25 cellular contexts compared by ENCODE assay signal in the genomic region with DNA sequence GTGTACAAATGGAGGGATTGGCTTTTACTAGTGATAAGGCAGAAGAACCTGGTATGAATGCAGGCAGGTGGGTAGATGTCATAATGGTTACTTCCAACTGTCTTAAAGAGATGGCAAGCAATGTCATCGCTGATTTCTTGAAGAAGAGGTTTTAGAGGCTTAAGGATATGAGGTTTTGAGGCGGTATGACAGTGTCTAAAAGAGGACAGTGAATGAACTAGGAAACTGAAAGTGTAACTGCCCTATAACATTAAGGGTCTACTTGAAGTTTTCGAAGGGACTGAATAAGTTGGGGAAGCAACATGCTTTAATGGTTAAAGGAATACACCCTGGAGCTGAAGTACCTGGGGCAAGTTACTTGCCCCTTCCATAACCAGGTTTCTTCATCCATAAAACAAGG.
A peak's percentile ranks its signal among the peaks of the same experiment; 100 is the strongest.
DNase-seq lines count a peak whose midpoint lies in the region; ATAC-seq and TF ChIP-seq lines count a peak whose summit lies in the region.
"Had no signal": no experiment of that assay in that cellular context is flagged by ENCODE, and none has a peak within 500 bp of the region (broad histone marks: within the 10 kb centered on the region; RNA-seq: fewer than 3 reads in every experiment).

No MANE protein-coding gene starts in this region.

- DNase-seq in GM20000 (ENCODE audit: low spot score) (peak; percentile 6), MV-4-11 (lab: John Stamatoyannopoulos, UW) (peak; percentile 28), nephron progenitor cell (no peak), lower leg skin (ENCODE audit: low spot score in 2 of 2) (no peak), NCI-H2107 (lab: John Stamatoyannopoulos, UW) (no peak)
- DNase-seq: 8988T; ACHN; BE2C; C1 segment of cervical spinal cord; CD4-positive, alpha-beta memory T cell; CD4-positive, CD25-positive, alpha-beta regulatory T cell; CD8-positive, alpha-beta memory T cell; COR-L47; DMS 273 treated with DMSO at 0.1 percent for 48 hours; DMS153; DMS53; DMS79; DND-41; EL; GDM1 had no signal

- no peak for TF ChIP-seq POLR2A in lower leg skin (IDR thresholded peaks at IDR 0.05)

- no peak overlapping the region for H3K4me3 Mint-ChIP-seq in nephron progenitor cell
- H3K4me3 Mint-ChIP-seq: CD14-positive monocyte; CD4-positive, alpha-beta memory T cell; CD4-positive, CD25-positive, alpha-beta regulatory T cell; CD8-positive, alpha-beta memory T cell had no signal

- intact Hi-C loops in lower leg skin (cut with DNase I; ENCODE audit: low total_unique reads): no loop called here

- WGBS in lower leg skin, 2 donors: 96 to 97% methylated on average over 3 of the region's 3 CpGs

- H3K4me1 Mint-ChIP-seq in nephron progenitor cell: no peaks in the 10 kb centered on the region
- H3K4me1 Mint-ChIP-seq: CD14-positive monocyte had no signal

- peak overlapping the region; percentile 36 for H3K27ac Mint-ChIP-seq in nephron progenitor cell
- H3K27ac Mint-ChIP-seq: CD14-positive monocyte; CD4-positive, CD25-positive, alpha-beta regulatory T cell had no signal

- no peaks in the 10 kb centered on the region for H3K27me3 Mint-ChIP-seq in nephron progenitor cell (ENCODE audit: low read depth, poor library complexity)
- H3K27me3 Mint-ChIP-seq: CD4-positive, alpha-beta memory T cell; CD4-positive, CD25-positive, alpha-beta regulatory T cell; CD8-positive, alpha-beta memory T cell had no signal

- ATAC-seq in GM18867 (IDR thresholded peaks at IDR 0.05; ENCODE audit: unreplicated experiment): peak; percentile 72
- ATAC-seq in HG03095 (IDR thresholded peaks at IDR 0.05; ENCODE audit: unreplicated experiment): no peak
- ATAC-seq: GM12878 had no signal

- TF ChIP-seq CTCF in GM20000 (IDR thresholded peaks at IDR 0.05; ENCODE audit: extremely low read depth, missing control alignments) (no peak), nephron progenitor cell (IDR thresholded peaks at IDR 0.05) (no peak), lower leg skin (IDR thresholded peaks at IDR 0.05) (no peak)

- H3K9me3 Mint-ChIP-seq in nephron progenitor cell: peaks cover 18% of the 10 kb centered on the region

- H3K36me3 Mint-ChIP-seq in nephron progenitor cell (ENCODE audit: low read depth): peaks cover 57% of the 10 kb centered on the region

- no peak overlapping the region for H3K4me3 ChIP-seq in lower leg skin (ENCODE audit: low read depth, poor library complexity, severe bottlenecking)
- H3K4me3 ChIP-seq: BLaER1, GM12878 had no signal

Comparison
In these comparisons a context has a peak if more than half of its experiments do, and no peak if none do; other contexts are left out.
1. DNase-seq: peak in GM20000 (single experiment) and MV-4-11 (single experiment); none in nephron progenitor cell (single experiment), lower leg skin (0 of 2) and NCI-H2107 (single experiment).